ENCODE assay signal across 8 cellular contexts in genomic region chr2:25521665-25522387, GRCh38.
DNase-seq lines count a peak whose midpoint lies in the region; ATAC-seq and TF ChIP-seq lines count a peak whose summit lies in the region.

No MANE protein-coding gene starts in this region.

- no peak for TF ChIP-seq EP300 in sigmoid colon (IDR thresholded peaks at IDR 0.05)

- H3K27me3 ChIP-seq in adrenal gland (no peaks in the 10 kb centered on the region), right cardiac atrium (ENCODE audit: control insufficient read depth, insufficient read depth) (no peaks in the 10 kb centered on the region), sigmoid colon (no peaks in the 10 kb centered on the region)

- no peak for TF ChIP-seq POLR2A in adrenal gland (IDR thresholded peaks at IDR 0.05)
- no peak for TF ChIP-seq POLR2A in sigmoid colon (IDR thresholded peaks at IDR 0.05)

- intact Hi-C loops in adrenal gland (cut with DNase I): loop anchor here (5.0 to 10.0 kb wide), 2 partner anchors 145 to 157 kb away; no protein-coding TSS in a partner anchor
- intact Hi-C loops in right cardiac atrium (cut with DNase I): loop anchor here in 2 of 4 donors (10.0 kb wide), 2 partner anchors 147 to 167 kb away; no protein-coding TSS in a partner anchor
- intact Hi-C loops in sigmoid colon (cut with DNase I): loop anchor here (5.0 kb wide), 3 partner anchors 145 to 245 kb away; no protein-coding TSS in a partner anchor

- 39 to 41% (median 40%) methylated on average over 10 of the region's 10 CpGs for WGBS in adrenal gland, 4 donors
- WGBS in right cardiac atrium: 45% methylated on average over 10 of the region's 10 CpGs
- 35 to 39% methylated on average over 10 of the region's 10 CpGs for WGBS in sigmoid colon, 2 donors

- peak overlapping the region in 1 of 5 donors; percentile 52 for H3K27ac ChIP-seq in adrenal gland
- H3K27ac ChIP-seq in right cardiac atrium (ENCODE audit: low read length): no peak overlapping the region
- peak overlapping the region in 1 of 4 donors; percentile 45 for H3K27ac ChIP-seq in sigmoid colon

- H3K36me3 ChIP-seq in adrenal gland (replicated peaks in 1 of 2) (no peaks in the 10 kb centered on the region), sigmoid colon (no peaks in the 10 kb centered on the region)

- H3K9me3 ChIP-seq in adrenal gland (replicated peaks in 1 of 3) (no peaks in the 10 kb centered on the region), right cardiac atrium (ENCODE audit: control insufficient read depth, low read length) (no peaks in the 10 kb centered on the region), sigmoid colon (no peaks in the 10 kb centered on the region)

- H3K4me3 ChIP-seq in adrenal gland (peak overlapping the region in 2 of 4 donors; percentile 18 to 52), right cardiac atrium (ENCODE audit: low read length) (peak overlapping the region; percentile 46), sigmoid colon (peak overlapping the region in 3 of 4 donors; percentile 28 to 43 (median 33))

- peak; percentile 38 for DNase-seq in D341Med (ENCODE audit: low spot score)
- peak; percentile 32 for DNase-seq in HPDE6-E6E7 (ENCODE audit: extremely low spot score)
- peak; percentile 67 for DNase-seq in NCI-H82 treated with DMSO at 0.1 percent for 48 hours (lab: John Stamatoyannopoulos, UW; ENCODE audit: unreplicated experiment)
- DNase-seq in adrenal gland: peak in 5 of 7 donors; percentile 39 to 65 (median 48)
- no peak for DNase-seq in right cardiac atrium
- DNase-seq in sigmoid colon: no peak

- TF ChIP-seq CTCF in adrenal gland (IDR thresholded peaks at IDR 0.05) (peak; percentile 74 to 94 (median 87)), sigmoid colon (IDR thresholded peaks at IDR 0.05) (peak; percentile 70 to 84 (median 80))

- peak; percentile 89 for ATAC-seq in GM19372 (IDR thresholded peaks at IDR 0.05; ENCODE audit: low read depth, unreplicated experiment)
- peak; percentile 54 to 67 for ATAC-seq in right cardiac atrium
- ATAC-seq in HG03025 (IDR thresholded peaks at IDR 0.05; ENCODE audit: low FRiP score, unreplicated experiment): no peak

- H3K4me1 ChIP-seq in adrenal gland (replicated peaks in 1 of 2) (peaks cover 0 to 4% of the 10 kb centered on the region in 2 donors), right cardiac atrium (ENCODE audit: control insufficient read depth, insufficient read depth, low read length) (no peaks in the 10 kb centered on the region), sigmoid colon (peaks cover 0 to 28% (median 14%) of the 10 kb centered on the region in 4 donors)

Comparison
In these comparisons a context has a peak if more than half of its experiments do, and no peak if none do; other contexts are left out.
1. DNase-seq: peak in D341Med (single experiment), HPDE6-E6E7 (single experiment), NCI-H82 treated with DMSO at 0.1 percent for 48 hours (single experiment) and adrenal gland (5 of 7); none in right cardiac atrium (0 of 3) and sigmoid colon (single experiment).